ENCODE assay signal across 2 cellular contexts in the genomic region with DNA sequence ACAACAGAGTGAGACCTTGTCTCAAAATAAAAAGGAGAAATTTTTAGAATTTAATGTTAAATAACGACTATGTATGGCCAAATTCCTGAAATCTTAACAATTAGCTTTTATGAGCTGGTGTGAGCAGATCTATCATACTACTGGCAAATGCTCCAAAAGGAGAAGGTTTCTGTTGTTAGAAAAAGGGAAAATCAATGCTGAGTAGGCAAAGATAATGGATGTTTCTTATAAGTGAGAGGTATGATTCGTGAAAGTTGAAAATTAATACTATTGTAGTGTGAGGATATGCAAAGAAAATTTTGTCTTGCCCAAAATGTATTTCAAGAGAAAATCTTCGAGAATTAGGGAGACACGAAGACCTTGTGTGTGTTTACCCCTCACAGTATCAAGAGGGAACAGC.
TF ChIP-seq lines count a peak whose summit lies in the region.

No MANE protein-coding gene starts in this region.

TF ChIP-seq in A549, 52 proteins besides CTCF, POLR2A, EP300 and RAD21:
- TF ChIP-seq, protein P1, sequence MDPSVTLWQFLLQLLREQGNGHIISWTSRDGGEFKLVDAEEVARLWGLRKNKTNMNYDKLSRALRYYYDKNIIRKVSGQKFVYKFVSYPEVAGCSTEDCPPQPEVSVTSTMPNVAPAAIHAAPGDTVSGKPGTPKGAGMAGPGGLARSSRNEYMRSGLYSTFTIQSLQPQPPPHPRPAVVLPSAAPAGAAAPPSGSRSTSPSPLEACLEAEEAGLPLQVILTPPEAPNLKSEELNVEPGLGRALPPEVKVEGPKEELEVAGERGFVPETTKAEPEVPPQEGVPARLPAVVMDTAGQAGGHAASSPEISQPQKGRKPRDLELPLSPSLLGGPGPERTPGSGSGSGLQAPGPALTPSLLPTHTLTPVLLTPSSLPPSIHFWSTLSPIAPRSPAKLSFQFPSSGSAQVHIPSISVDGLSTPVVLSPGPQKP (IDR thresholded peaks at IDR 0.05; ENCODE audit: low read depth, low read length) = no peak
- peak; percentile 34 for TF ChIP-seq MAFK (IDR thresholded peaks at IDR 0.05; ENCODE audit: partially characterized antibody)

TF ChIP-seq in K562, 482 proteins besides CTCF, POLR2A, EP300 and RAD21 (continued from another document):
- TF ChIP-seq, protein P2, sequence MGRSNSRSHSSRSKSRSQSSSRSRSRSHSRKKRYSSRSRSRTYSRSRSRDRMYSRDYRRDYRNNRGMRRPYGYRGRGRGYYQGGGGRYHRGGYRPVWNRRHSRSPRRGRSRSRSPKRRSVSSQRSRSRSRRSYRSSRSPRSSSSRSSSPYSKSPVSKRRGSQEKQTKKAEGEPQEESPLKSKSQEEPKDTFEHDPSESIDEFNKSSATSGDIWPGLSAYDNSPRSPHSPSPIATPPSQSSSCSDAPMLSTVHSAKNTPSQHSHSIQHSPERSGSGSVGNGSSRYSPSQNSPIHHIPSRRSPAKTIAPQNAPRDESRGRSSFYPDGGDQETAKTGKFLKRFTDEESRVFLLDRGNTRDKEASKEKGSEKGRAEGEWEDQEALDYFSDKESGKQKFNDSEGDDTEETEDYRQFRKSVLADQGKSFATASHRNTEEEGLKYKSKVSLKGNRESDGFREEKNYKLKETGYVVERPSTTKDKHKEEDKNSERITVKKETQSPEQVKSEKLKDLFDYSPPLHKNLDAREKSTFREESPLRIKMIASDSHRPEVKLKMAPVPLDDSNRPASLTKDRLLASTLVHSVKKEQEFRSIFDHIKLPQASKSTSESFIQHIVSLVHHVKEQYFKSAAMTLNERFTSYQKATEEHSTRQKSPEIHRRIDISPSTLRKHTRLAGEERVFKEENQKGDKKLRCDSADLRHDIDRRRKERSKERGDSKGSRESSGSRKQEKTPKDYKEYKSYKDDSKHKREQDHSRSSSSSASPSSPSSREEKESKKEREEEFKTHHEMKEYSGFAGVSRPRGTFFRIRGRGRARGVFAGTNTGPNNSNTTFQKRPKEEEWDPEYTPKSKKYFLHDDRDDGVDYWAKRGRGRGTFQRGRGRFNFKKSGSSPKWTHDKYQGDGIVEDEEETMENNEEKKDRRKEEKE (IDR thresholded peaks at IDR 0.05; ENCODE audit: borderline replicate concordance in 1 of 2, control insufficient read depth in 1 of 2, low read depth in 2 of 2, low read length in 1 of 2) = no peak
- TF ChIP-seq C11orf30 (IDR thresholded peaks at IDR 0.05; ENCODE audit: low read depth) (peak; percentile 51), POLR2B (IDR thresholded peaks at IDR 0.05; ENCODE audit: low read depth, partially characterized antibody) (no peak), IRF2 (CRISPR knock-in tag; IDR thresholded peaks at IDR 0.05) (no peak), LARP7 (IDR thresholded peaks at IDR 0.05) (no peak), NFE2L1 (tag; IDR thresholded peaks at IDR 0.05; ENCODE audit: borderline replicate concordance, low read depth) (no peak), SRSF1 (IDR thresholded peaks at IDR 0.05; ENCODE audit: low read depth, low read length) (no peak), ZNF316 (IDR thresholded peaks at IDR 0.05) (peak; percentile 71), MECOM (CRISPR knock-in tag; IDR thresholded peaks at IDR 0.05) (no peak), MAFK (IDR thresholded peaks at IDR 0.05; ENCODE audit: low read length) (0 out of 2 replicates have a peak, but pooled peaks have one; percentile 26), ERF (CRISPR knock-in tag; IDR thresholded peaks at IDR 0.05) (no peak)
- TF ChIP-seq, protein P3, sequence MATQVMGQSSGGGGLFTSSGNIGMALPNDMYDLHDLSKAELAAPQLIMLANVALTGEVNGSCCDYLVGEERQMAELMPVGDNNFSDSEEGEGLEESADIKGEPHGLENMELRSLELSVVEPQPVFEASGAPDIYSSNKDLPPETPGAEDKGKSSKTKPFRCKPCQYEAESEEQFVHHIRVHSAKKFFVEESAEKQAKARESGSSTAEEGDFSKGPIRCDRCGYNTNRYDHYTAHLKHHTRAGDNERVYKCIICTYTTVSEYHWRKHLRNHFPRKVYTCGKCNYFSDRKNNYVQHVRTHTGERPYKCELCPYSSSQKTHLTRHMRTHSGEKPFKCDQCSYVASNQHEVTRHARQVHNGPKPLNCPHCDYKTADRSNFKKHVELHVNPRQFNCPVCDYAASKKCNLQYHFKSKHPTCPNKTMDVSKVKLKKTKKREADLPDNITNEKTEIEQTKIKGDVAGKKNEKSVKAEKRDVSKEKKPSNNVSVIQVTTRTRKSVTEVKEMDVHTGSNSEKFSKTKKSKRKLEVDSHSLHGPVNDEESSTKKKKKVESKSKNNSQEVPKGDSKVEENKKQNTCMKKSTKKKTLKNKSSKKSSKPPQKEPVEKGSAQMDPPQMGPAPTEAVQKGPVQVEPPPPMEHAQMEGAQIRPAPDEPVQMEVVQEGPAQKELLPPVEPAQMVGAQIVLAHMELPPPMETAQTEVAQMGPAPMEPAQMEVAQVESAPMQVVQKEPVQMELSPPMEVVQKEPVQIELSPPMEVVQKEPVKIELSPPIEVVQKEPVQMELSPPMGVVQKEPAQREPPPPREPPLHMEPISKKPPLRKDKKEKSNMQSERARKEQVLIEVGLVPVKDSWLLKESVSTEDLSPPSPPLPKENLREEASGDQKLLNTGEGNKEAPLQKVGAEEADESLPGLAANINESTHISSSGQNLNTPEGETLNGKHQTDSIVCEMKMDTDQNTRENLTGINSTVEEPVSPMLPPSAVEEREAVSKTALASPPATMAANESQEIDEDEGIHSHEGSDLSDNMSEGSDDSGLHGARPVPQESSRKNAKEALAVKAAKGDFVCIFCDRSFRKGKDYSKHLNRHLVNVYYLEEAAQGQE (CRISPR knock-in tag; IDR thresholded peaks at IDR 0.05; ENCODE audit: low read depth) = no peak
TF ChIP-seq in K562: peak in this region for 3.
